Comparison of ENCODE assay signal across 33 cellular contexts in genomic region chr14:52711666-52712065, GRCh38. TPM values are rescaled to one million over a fixed set of nuclear protein-coding genes. Genes with fewer than 3 reads are reported as not detected.
DNase-seq lines count a peak whose midpoint lies in the region; ATAC-seq and TF ChIP-seq lines count a peak whose summit lies in the region.
"Had no signal": no experiment of that assay in that cellular context is flagged by ENCODE, and none has a peak within 500 bp of the region (broad histone marks: within the 10 kb centered on the region; RNA-seq: fewer than 3 reads in every experiment).

No MANE protein-coding gene starts in this region.

- intact Hi-C loops in activated CD8-positive, alpha-beta T cell treated with anti-CD3 and anti-CD28 coated beads for 36 hours (cut with micrococcal nuclease), result no loop called here

- peaks cover 78% of the 10 kb centered on the region for H3K79me2 ChIP-seq in Karpas-422 (ENCODE audit: low read length)

- no peak overlapping the region for H3K4ac ChIP-seq in mesenchymal stem cell (ENCODE audit: low read depth in 1 of 2, low read length in 2 of 2)

- H2BK12ac ChIP-seq in mesenchymal stem cell (ENCODE audit: low read length in 2 of 2), result no peak overlapping the region

- no peak overlapping the region for H2BK15ac ChIP-seq in mesenchymal stem cell (ENCODE audit: low read depth, poor library complexity, severe bottlenecking)

- no peak for TF ChIP-seq CTCF in activated CD8-positive, alpha-beta T cell treated with anti-CD3 and anti-CD28 coated beads for 36 hours (IDR thresholded peaks at IDR 0.05)

- ATAC-seq in activated CD8-positive, alpha-beta T cell treated with anti-CD3 and anti-CD28 coated beads for 36 hours, result no peak
- no peak for ATAC-seq in activated CD8-positive, alpha-beta T cell treated with anti-CD3 and anti-CD28 coated beads, Interleukin-2, amount 10 ng/mL, durations not matched to agents 7 days and 5 days
- no peak for ATAC-seq in HG03520 (IDR thresholded peaks at IDR 0.05; ENCODE audit: unreplicated experiment)
- no peak for ATAC-seq in HG03175 (IDR thresholded peaks at IDR 0.05; ENCODE audit: unreplicated experiment)
- ATAC-seq: activated T-cell treated with anti-CD3 and anti-CD28 coated beads, Interleukin-2, amount 50 U/mL, for 4 hours; Panc1; WTC11 had no signal

- H2AK5ac ChIP-seq in mesenchymal stem cell (ENCODE audit: low read length, severe bottlenecking), result no peak overlapping the region

- no peaks in the 10 kb centered on the region for H3K9me3 Mint-ChIP-seq in activated CD8-positive, alpha-beta T cell treated with anti-CD3 and anti-CD28 coated beads for 36 hours
- no peaks in the 10 kb centered on the region for H3K9me3 Mint-ChIP-seq in activated CD8-positive, alpha-beta T cell treated with anti-CD3 and anti-CD28 coated beads, Interleukin-2, amount 10 ng/mL, durations not matched to agents 7 days and 5 days (ENCODE audit: insufficient read depth)
- H3K9me3 Mint-ChIP-seq: activated CD4-positive, alpha-beta T cell treated with anti-CD3 and anti-CD28 coated beads, Interleukin-2, amount 10 ng/mL, durations not matched to agents 24 days and 14 days; activated T-cell treated with anti-CD3 and anti-CD28 coated beads, Interleukin-2, amount 50 U/mL, for 4 hours; neural progenitor cell; WTC11 had no signal

- no peak overlapping the region for H2BK120ac ChIP-seq in mesenchymal stem cell (ENCODE audit: low read depth, low read length)

- H3K23ac ChIP-seq in mesenchymal stem cell (ENCODE audit: low read length in 2 of 2), result no peak overlapping the region

- H3K9ac ChIP-seq in Karpas-422 (ENCODE audit: low read length), result no peak overlapping the region
- peak overlapping the region; percentile 10 for H3K9ac ChIP-seq in mesenchymal stem cell (ENCODE audit: low read length)
- H3K9ac ChIP-seq: neural progenitor cell had no signal

- H4K91ac ChIP-seq in mesenchymal stem cell (ENCODE audit: low read length), result no peak overlapping the region

- H3K9me2 ChIP-seq in Karpas-422 (replicated peaks; ENCODE audit: insufficient read depth, low read length), result no peaks in the 10 kb centered on the region

- no peak overlapping the region for H4K8ac ChIP-seq in mesenchymal stem cell (ENCODE audit: low read length)

- H3K27me3 ChIP-seq in Karpas-422 (ENCODE audit: low read length) (no peaks in the 10 kb centered on the region), mesenchymal stem cell (ENCODE audit: control insufficient read depth in 1 of 2, insufficient read depth in 1 of 2, low read length in 2 of 2) (no peaks in the 10 kb centered on the region)
- H3K27me3 ChIP-seq: neural progenitor cell, right atrium auricular region had no signal

- CTCF ChIA-PET in activated CD8-positive, alpha-beta T cell treated with anti-CD3 and anti-CD28 coated beads for 36 hours (lab: Charles Lee), result interaction anchor here (0.7 to 1.0 kb wide), 4 partner anchors 11 to 28 kb away, joined by 3 to 4 read pairs (median 3); no protein-coding TSS in a partner anchor
- CTCF ChIA-PET in activated CD8-positive, alpha-beta T cell treated with anti-CD3 and anti-CD28 coated beads, Interleukin-2, amount 10 ng/mL, durations not matched to agents 7 days and 5 days (lab: Charles Lee), result interaction anchor here (1.1 to 2.1 kb wide), 3 partner anchors 11 to 20 kb away, joined by 3 to 13 read pairs (median 5); no protein-coding TSS in a partner anchor

- peaks cover 81% of the 10 kb centered on the region for H3K36me3 ChIP-seq in Karpas-422 (ENCODE audit: insufficient read depth, low read length)
- peaks cover 23 to 79% of the 10 kb centered on the region in 2 experiments for H3K36me3 ChIP-seq in mesenchymal stem cell (ENCODE audit: control insufficient read depth in 1 of 2, insufficient read depth in 2 of 2, low read depth in 1 of 2, low read length in 2 of 2)

- H3K14ac ChIP-seq in mesenchymal stem cell (ENCODE audit: low read length in 2 of 2), result no peak overlapping the region

- peaks cover 9% of the 10 kb centered on the region; the same call in 1 of the 2 replicates for H4K20me1 ChIP-seq in Karpas-422 (ENCODE audit: insufficient read depth, low read depth, low read length)

- H3K27ac ChIP-seq in Karpas-422 (ENCODE audit: low read length) (peak overlapping the region; percentile 17), mesenchymal stem cell (ENCODE audit: low read length, poor library complexity, severe bottlenecking) (no peak overlapping the region)
- H3K27ac ChIP-seq: left ventricle myocardium inferior, neural progenitor cell, right atrium auricular region, thoracic aorta had no signal

- H3K27ac Mint-ChIP-seq in activated CD8-positive, alpha-beta T cell treated with anti-CD3 and anti-CD28 coated beads for 36 hours, result peak overlapping the region; percentile 40
- no peak overlapping the region for H3K27ac Mint-ChIP-seq in activated CD8-positive, alpha-beta T cell treated with anti-CD3 and anti-CD28 coated beads, Interleukin-2, amount 10 ng/mL, durations not matched to agents 7 days and 5 days
- H3K27ac Mint-ChIP-seq: neural progenitor cell, WTC11 had no signal

- H3K4me1 Mint-ChIP-seq in activated CD8-positive, alpha-beta T cell treated with anti-CD3 and anti-CD28 coated beads for 36 hours (ENCODE audit: low read depth), result peaks cover 37% of the 10 kb centered on the region
- peaks cover 35% of the 10 kb centered on the region for H3K4me1 Mint-ChIP-seq in activated CD8-positive, alpha-beta T cell treated with anti-CD3 and anti-CD28 coated beads, Interleukin-2, amount 10 ng/mL, durations not matched to agents 7 days and 5 days (ENCODE audit: low read depth)

- H2AFZ ChIP-seq in Karpas-422 (ENCODE audit: low read length) (no peak overlapping the region), mesenchymal stem cell (ENCODE audit: low read depth, low read length) (no peak overlapping the region)
- H2AFZ ChIP-seq: neural progenitor cell had no signal

- H3K79me1 ChIP-seq in mesenchymal stem cell (replicated peaks; ENCODE audit: low read length, poor library complexity, severe bottlenecking), result peaks cover 13% of the 10 kb centered on the region

- no peaks in the 10 kb centered on the region for H3K27me3 Mint-ChIP-seq in activated CD8-positive, alpha-beta T cell treated with anti-CD3 and anti-CD28 coated beads for 36 hours
- no peaks in the 10 kb centered on the region for H3K27me3 Mint-ChIP-seq in activated CD8-positive, alpha-beta T cell treated with anti-CD3 and anti-CD28 coated beads, Interleukin-2, amount 10 ng/mL, durations not matched to agents 7 days and 5 days (ENCODE audit: low read depth)
- H3K27me3 Mint-ChIP-seq: activated CD4-positive, alpha-beta T cell treated with anti-CD3 and anti-CD28 coated beads, Interleukin-2, amount 10 ng/mL, durations not matched to agents 24 days and 14 days had no signal

- H3K9me3 ChIP-seq in Karpas-422 (ENCODE audit: low read length), result no peaks in the 10 kb centered on the region
- H3K9me3 ChIP-seq in mesenchymal stem cell (ENCODE audit: control insufficient read depth, low read length), result no peaks in the 10 kb centered on the region
- H3K9me3 ChIP-seq: HAP-1, left ventricle myocardium inferior, right atrium auricular region, thoracic aorta had no signal

- H3K4me1 ChIP-seq in Karpas-422 (ENCODE audit: low read length) (peaks cover 39% of the 10 kb centered on the region), mesenchymal stem cell (ENCODE audit: control insufficient read depth, insufficient read depth, low read depth, low read length) (no peaks in the 10 kb centered on the region)

- H3K4me2 ChIP-seq in Karpas-422 (ENCODE audit: low read depth, low read length, poor library complexity, severe bottlenecking) (peak overlapping the region; percentile 5), mesenchymal stem cell (ENCODE audit: low read length, poor library complexity, severe bottlenecking) (no peak overlapping the region)
- H3K4me2 ChIP-seq: neural progenitor cell, smooth muscle cell had no signal

- H3K18ac ChIP-seq in mesenchymal stem cell (ENCODE audit: low read depth in 1 of 2, low read length in 2 of 2), result no peak overlapping the region

- H2BK5ac ChIP-seq in mesenchymal stem cell (ENCODE audit: low read depth, low read length, poor library complexity, severe bottlenecking), result no peak overlapping the region

- 67% methylated on average over 1 of the region's 1 CpG for WGBS in mesenchymal stem cell

- H3K36me3 Mint-ChIP-seq in activated CD8-positive, alpha-beta T cell treated with anti-CD3 and anti-CD28 coated beads for 36 hours (ENCODE audit: low read depth), result peaks cover 66% of the 10 kb centered on the region
- H3K36me3 Mint-ChIP-seq in activated CD8-positive, alpha-beta T cell treated with anti-CD3 and anti-CD28 coated beads, Interleukin-2, amount 10 ng/mL, durations not matched to agents 7 days and 5 days (ENCODE audit: low read depth), result peaks cover 71% of the 10 kb centered on the region

- no peak for DNase-seq in activated CD8-positive, alpha-beta T cell treated with anti-CD3 and anti-CD28 coated beads for 36 hours
- no peak for DNase-seq in activated CD8-positive, alpha-beta T cell treated with anti-CD3 and anti-CD28 coated beads, Interleukin-2, amount 10 ng/mL, durations not matched to agents 7 days and 5 days
- DNase-seq in Karpas-422 (no peak), amniotic epithelial cell (ENCODE audit: low read depth) (peak; percentile 34), mesenchymal stem cell (no peak), NCI-H2171 (lab: John Stamatoyannopoulos, UW) (no peak)
- DNase-seq: 8988T; activated CD4-positive, alpha-beta T cell treated with anti-CD3 and anti-CD28 coated beads, Interleukin-2, amount 10 ng/mL, durations not matched to agents 24 days and 14 days; activated T-cell treated with anti-CD3 and anti-CD28 coated beads, Interleukin-2, amount 50 U/mL, for 4 hours; amygdala; DMS79 treated with DMSO at 0.1 percent for 48 hours; effector CD8-positive, alpha-beta T cell; GF-D8; head of caudate nucleus; left ventricle myocardium inferior; MM.1S; NCI-H1417 treated with DMSO at 0.1 percent for 48 hours; NCI-H2081 treated with DMSO at 0.1 percent for 48 hours; NCI-H774; SHP77 treated with DMSO at 0.1 percent for 48 hours; stimulated activated CD4-positive, alpha-beta T cell treated with anti-CD3 and anti-CD28 coated beads, Interleukin-1b, Interleukin-23, amount 100 ng/mL, for 48 hours; stimulated activated naive CD4-positive, alpha-beta T cell treated with Interleukin-2 at 50 U/mL for 16 hours; T-helper 9 cell had no signal

- H3K4me3 Mint-ChIP-seq in activated CD8-positive, alpha-beta T cell treated with anti-CD3 and anti-CD28 coated beads for 36 hours, result no peak overlapping the region
- no peak overlapping the region for H3K4me3 Mint-ChIP-seq in activated CD8-positive, alpha-beta T cell treated with anti-CD3 and anti-CD28 coated beads, Interleukin-2, amount 10 ng/mL, durations not matched to agents 7 days and 5 days
- H3K4me3 Mint-ChIP-seq: activated CD4-positive, alpha-beta T cell treated with anti-CD3 and anti-CD28 coated beads, Interleukin-2, amount 10 ng/mL, durations not matched to agents 24 days and 14 days; activated T-cell treated with anti-CD3 and anti-CD28 coated beads, Interleukin-2, amount 50 U/mL, for 4 hours; CD14-positive monocyte; neural progenitor cell; WTC11 had no signal

- POLR2A ChIA-PET in activated CD8-positive, alpha-beta T cell treated with anti-CD3 and anti-CD28 coated beads for 36 hours (lab: Charles Lee), result interaction anchor here (1.1 to 2.0 kb wide), 3 partner anchors 14 to 18 kb away, joined by 6 to 7 read pairs (median 7); partner anchors contain the start of genes ERO1A and STYX
- POLR2A ChIA-PET in activated CD8-positive, alpha-beta T cell treated with anti-CD3 and anti-CD28 coated beads, Interleukin-2, amount 10 ng/mL, durations not matched to agents 7 days and 5 days (lab: Charles Lee), result interaction anchor here (0.6 to 1.4 kb wide), 5 partner anchors 15 to 158 kb away, joined by 3 to 7 read pairs (median 3); partner anchors contain the start of genes ERO1A and STYX

- H3K4me3 ChIP-seq in Karpas-422 (ENCODE audit: low read length), result no peak overlapping the region
- H3K4me3 ChIP-seq in mesenchymal stem cell (ENCODE audit: insufficient read depth in 1 of 2, low read depth in 1 of 2, low read length in 2 of 2), result no peak overlapping the region
- H3K4me3 ChIP-seq: HAP-1, left ventricle myocardium inferior, neural progenitor cell, right atrium auricular region, smooth muscle cell, thoracic aorta had no signal

RNA-seq across cellular contexts. Expression of gene PSMC6, which starts 4.7 kb away (rescaled TPM):
- 100 to 1,000 TPM; 104 to 105 TPM for total RNA-seq in activated CD8-positive, alpha-beta T cell treated with anti-CD3 and anti-CD28 coated beads for 36 hours
- total RNA-seq in activated CD8-positive, alpha-beta T cell treated with anti-CD3 and anti-CD28 coated beads, Interleukin-2, amount 10 ng/mL, durations not matched to agents 7 days and 5 days, result 10 to 100 TPM; 85.3 to 88.2 TPM
- 123 and 132 TPM in 2 replicates for total RNA-seq in Karpas-422 (2014; rRNA removed; shearing (Covaris generic); ENCODE audit: low replicate concordance)
- 62.7 TPM for polyA plus RNA-seq in mesenchymal stem cell (2013, experiment 1 of 2)
- polyA plus RNA-seq in mesenchymal stem cell (2013, experiment 2 of 2), result 66.8 TPM

RNA-seq across cellular contexts. Expression of gene ERO1A, which starts 16.3 kb away (rescaled TPM):
- 100 to 1,000 TPM; 187 to 202 TPM for total RNA-seq in activated CD8-positive, alpha-beta T cell treated with anti-CD3 and anti-CD28 coated beads for 36 hours
- 100 to 1,000 TPM; 198 to 200 TPM for total RNA-seq in activated CD8-positive, alpha-beta T cell treated with anti-CD3 and anti-CD28 coated beads, Interleukin-2, amount 10 ng/mL, durations not matched to agents 7 days and 5 days
- 97.3 and 105 TPM in 2 replicates for total RNA-seq in Karpas-422 (2014; rRNA removed; shearing (Covaris generic); ENCODE audit: low replicate concordance)
- 86.7 TPM for polyA plus RNA-seq in mesenchymal stem cell (2013, experiment 1 of 2)
- polyA plus RNA-seq in mesenchymal stem cell (2013, experiment 2 of 2), result 88.2 TPM

RNA-seq across cellular contexts. Expression of gene STYX, which starts 18.3 kb away (rescaled TPM):
- total RNA-seq in activated CD8-positive, alpha-beta T cell treated with anti-CD3 and anti-CD28 coated beads for 36 hours, result 10 to 100 TPM; 13.0 to 13.2 TPM
- total RNA-seq in activated CD8-positive, alpha-beta T cell treated with anti-CD3 and anti-CD28 coated beads, Interleukin-2, amount 10 ng/mL, durations not matched to agents 7 days and 5 days, result 10 to 100 TPM; 19.9 to 21.9 TPM
- total RNA-seq in Karpas-422 (2014; rRNA removed; shearing (Covaris generic); ENCODE audit: low replicate concordance), result 14.5 and 40.5 TPM in 2 replicates
- 16.8 TPM for polyA plus RNA-seq in mesenchymal stem cell (2013, experiment 1 of 2)
- polyA plus RNA-seq in mesenchymal stem cell (2013, experiment 2 of 2), result 17.3 TPM
